ENCODE assay signal across 1 cellular context in genomic region chr2:28870146-28870891, GRCh38.
TF ChIP-seq lines count a peak whose summit lies in the region.

Gene TRMT61B (minus strand): TSS chr2:28870309. CDS start chr2:28870277, 32 bp downstream.

TF ChIP-seq in K562, 482 proteins besides CTCF, POLR2A, EP300 and RAD21 (continued from another document and continues in another):
- TF ChIP-seq FOXO4 (CRISPR knock-in tag; IDR thresholded peaks at IDR 0.05) = no peak
- TF ChIP-seq GABPB2 (CRISPR knock-in tag; conservative IDR thresholded peaks at IDR 0.05) = 0 out of 2 replicates have a peak, but pooled peaks have one; percentile 19
- TF ChIP-seq SRF (CRISPR knock-in tag; IDR thresholded peaks at IDR 0.05) = peak in 1 of 2 experiments; percentile 36; a peak in 1 of 4 replicates
- peak; percentile 78 to 82 for TF ChIP-seq E2F6 (IDR thresholded peaks at IDR 0.05; ENCODE audit: borderline replicate concordance in 1 of 2, extremely low read depth in 1 of 2, insufficient read depth in 1 of 2, insufficient read length in 1 of 2, low read depth in 1 of 2, low read length in 1 of 2, poor library complexity in 1 of 2, severe bottlenecking in 1 of 2)
- TF ChIP-seq ZNF57 (CRISPR knock-in tag; IDR thresholded peaks at IDR 0.05) = 0 out of 2 replicates have a peak, but pooled peaks have one; percentile 46
- 0 out of 6 replicates have a peak, but pooled peaks of 1 of the 3 experiments have one; percentile 63 for TF ChIP-seq ZBTB11 (CRISPR knock-in tag; IDR thresholded peaks at IDR 0.05)
- no peak for TF ChIP-seq EZH2 (IDR thresholded peaks at IDR 0.05; ENCODE audit: borderline replicate concordance, low read depth, low read length)
- no peak for TF ChIP-seq ZNF165 (CRISPR knock-in tag; IDR thresholded peaks at IDR 0.05; ENCODE audit: borderline replicate concordance)
- peak; percentile 100 for TF ChIP-seq C11orf30 (IDR thresholded peaks at IDR 0.05; ENCODE audit: low read depth)
- peak; percentile 81 for TF ChIP-seq PCBP1 (IDR thresholded peaks at IDR 0.05; ENCODE audit: low read depth, low read length, poor library complexity, severe bottlenecking)
- TF ChIP-seq RBM17 (IDR thresholded peaks at IDR 0.05; ENCODE audit: borderline replicate concordance, low read depth, low read length) = no peak
- TF ChIP-seq E2F3 (CRISPR knock-in tag; IDR thresholded peaks at IDR 0.05) = peak; percentile 69; the same call in 1 of the 2 replicates
- 0 out of 2 replicates have a peak, but pooled peaks have one; percentile 23 for TF ChIP-seq LCOR (CRISPR knock-in tag; IDR thresholded peaks at IDR 0.05)
- TF ChIP-seq, protein P1, sequence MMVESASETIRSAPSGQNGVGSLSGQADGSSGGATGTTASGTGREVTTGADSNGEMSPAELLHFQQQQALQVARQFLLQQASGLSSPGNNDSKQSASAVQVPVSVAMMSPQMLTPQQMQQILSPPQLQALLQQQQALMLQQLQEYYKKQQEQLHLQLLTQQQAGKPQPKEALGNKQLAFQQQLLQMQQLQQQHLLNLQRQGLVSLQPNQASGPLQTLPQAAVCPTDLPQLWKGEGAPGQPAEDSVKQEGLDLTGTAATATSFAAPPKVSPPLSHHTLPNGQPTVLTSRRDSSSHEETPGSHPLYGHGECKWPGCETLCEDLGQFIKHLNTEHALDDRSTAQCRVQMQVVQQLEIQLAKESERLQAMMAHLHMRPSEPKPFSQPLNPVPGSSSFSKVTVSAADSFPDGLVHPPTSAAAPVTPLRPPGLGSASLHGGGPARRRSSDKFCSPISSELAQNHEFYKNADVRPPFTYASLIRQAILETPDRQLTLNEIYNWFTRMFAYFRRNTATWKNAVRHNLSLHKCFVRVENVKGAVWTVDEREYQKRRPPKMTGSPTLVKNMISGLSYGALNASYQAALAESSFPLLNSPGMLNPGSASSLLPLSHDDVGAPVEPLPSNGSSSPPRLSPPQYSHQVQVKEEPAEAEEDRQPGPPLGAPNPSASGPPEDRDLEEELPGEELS (CRISPR knock-in tag; IDR thresholded peaks at IDR 0.05; ENCODE audit: borderline replicate concordance) = no peak; the same call in 1 of the 2 replicates
- TF ChIP-seq, protein P2, sequence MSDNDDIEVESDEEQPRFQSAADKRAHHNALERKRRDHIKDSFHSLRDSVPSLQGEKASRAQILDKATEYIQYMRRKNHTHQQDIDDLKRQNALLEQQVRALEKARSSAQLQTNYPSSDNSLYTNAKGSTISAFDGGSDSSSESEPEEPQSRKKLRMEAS (CRISPR knock-in tag; IDR thresholded peaks at IDR 0.05) = peak; percentile 95
- peak; percentile 90 for TF ChIP-seq CXXC5 (CRISPR knock-in tag; IDR thresholded peaks at IDR 0.05)
- peak; percentile 12; the same call in 1 of the 2 replicates for TF ChIP-seq ZBTB40 (IDR thresholded peaks at IDR 0.05)
- TF ChIP-seq ZBTB40 (CRISPR knock-in tag; IDR thresholded peaks at IDR 0.05) = no peak
- TF ChIP-seq ATF1 (CRISPR knock-in tag; IDR thresholded peaks at IDR 0.05) = peak; percentile 100
- TF ChIP-seq ATF1 (tag; IDR thresholded peaks at IDR 0.05) = peak; percentile 100
- TF ChIP-seq SMARCC2 (IDR thresholded peaks at IDR 0.05; ENCODE audit: low read depth) = peak; percentile 19; the same call in 1 of the 2 replicates
- 0 out of 2 replicates have a peak, but pooled peaks have one; percentile 45 for TF ChIP-seq ZNF175 (CRISPR knock-in tag; IDR thresholded peaks at IDR 0.05; ENCODE audit: low read depth)
- TF ChIP-seq, protein P3, sequence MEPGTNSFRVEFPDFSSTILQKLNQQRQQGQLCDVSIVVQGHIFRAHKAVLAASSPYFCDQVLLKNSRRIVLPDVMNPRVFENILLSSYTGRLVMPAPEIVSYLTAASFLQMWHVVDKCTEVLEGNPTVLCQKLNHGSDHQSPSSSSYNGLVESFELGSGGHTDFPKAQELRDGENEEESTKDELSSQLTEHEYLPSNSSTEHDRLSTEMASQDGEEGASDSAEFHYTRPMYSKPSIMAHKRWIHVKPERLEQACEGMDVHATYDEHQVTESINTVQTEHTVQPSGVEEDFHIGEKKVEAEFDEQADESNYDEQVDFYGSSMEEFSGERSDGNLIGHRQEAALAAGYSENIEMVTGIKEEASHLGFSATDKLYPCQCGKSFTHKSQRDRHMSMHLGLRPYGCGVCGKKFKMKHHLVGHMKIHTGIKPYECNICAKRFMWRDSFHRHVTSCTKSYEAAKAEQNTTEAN (CRISPR knock-in tag; IDR thresholded peaks at IDR 0.05) = no peak
- TF ChIP-seq E2F8 (IDR thresholded peaks at IDR 0.05; ENCODE audit: low read depth, partially characterized antibody) = peak; percentile 88
- TF ChIP-seq, protein P4, sequence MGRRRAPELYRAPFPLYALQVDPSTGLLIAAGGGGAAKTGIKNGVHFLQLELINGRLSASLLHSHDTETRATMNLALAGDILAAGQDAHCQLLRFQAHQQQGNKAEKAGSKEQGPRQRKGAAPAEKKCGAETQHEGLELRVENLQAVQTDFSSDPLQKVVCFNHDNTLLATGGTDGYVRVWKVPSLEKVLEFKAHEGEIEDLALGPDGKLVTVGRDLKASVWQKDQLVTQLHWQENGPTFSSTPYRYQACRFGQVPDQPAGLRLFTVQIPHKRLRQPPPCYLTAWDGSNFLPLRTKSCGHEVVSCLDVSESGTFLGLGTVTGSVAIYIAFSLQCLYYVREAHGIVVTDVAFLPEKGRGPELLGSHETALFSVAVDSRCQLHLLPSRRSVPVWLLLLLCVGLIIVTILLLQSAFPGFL (CRISPR knock-in tag; IDR thresholded peaks at IDR 0.05) = no peak
- peak; percentile 96 to 97 for TF ChIP-seq NRF1 (conservative IDR thresholded peaks at IDR 0.05 in 1 of 2, IDR thresholded peaks at IDR 0.05 in 1 of 2)
- TF ChIP-seq HDAC1 (IDR thresholded peaks at IDR 0.05) = peak in 1 of 2 experiments; percentile 93; a peak in 2 of 4 replicates
- TF ChIP-seq CREB1 (IDR thresholded peaks at IDR 0.05) = peak; percentile 100
- peak; percentile 100 for TF ChIP-seq CREB1 (CRISPR knock-in tag; IDR thresholded peaks at IDR 0.05)
- TF ChIP-seq MCM5 (IDR thresholded peaks at IDR 0.05; ENCODE audit: low read depth) = no peak
- TF ChIP-seq SUPT5H (IDR thresholded peaks at IDR 0.05) = peak; percentile 97
- TF ChIP-seq PHF8 (IDR thresholded peaks at IDR 0.05; ENCODE audit: borderline replicate concordance, low read length) = peak; percentile 97
- TF ChIP-seq SMAD2 (IDR thresholded peaks at IDR 0.05; ENCODE audit: low read depth, low read length) = no peak
- TF ChIP-seq POLR2H (tag; IDR thresholded peaks at IDR 0.05; ENCODE audit: low read depth) = peak; percentile 92
- no peak for TF ChIP-seq HNRNPUL1 (IDR thresholded peaks at IDR 0.05; ENCODE audit: low read length)
